In genomic region chr13:68588623-68589022, GRCh38 we compare ENCODE assay signal across 13 cellular contexts.
DNase-seq lines count a peak whose midpoint lies in the region; ATAC-seq, FAIRE-seq and TF ChIP-seq lines count a peak whose summit lies in the region.
"Had no signal": no experiment of that assay in that cellular context is flagged by ENCODE, and none has a peak within 500 bp of the region (broad histone marks: within the 10 kb centered on the region; RNA-seq: fewer than 3 reads in every experiment).

No MANE protein-coding gene starts in this region.

- POLR2A ChIA-PET in GM12878 (lab: Charles Lee), result no interaction called here

- ATAC-seq in GM18873 (IDR thresholded peaks at IDR 0.05; ENCODE audit: low FRiP score, unreplicated experiment) (peak; percentile 99), HG02610 (IDR thresholded peaks at IDR 0.05; ENCODE audit: unreplicated experiment) (peak; percentile 99), HG03469 (IDR thresholded peaks at IDR 0.05; ENCODE audit: unreplicated experiment) (peak; percentile 100), GM12878 (peak; percentile 100)
- ATAC-seq: sciatic nerve had no signal

- H3K9me3 ChIP-seq in GM12878 (replicated peaks; ENCODE audit: control insufficient read depth, insufficient read depth, low read length) (no peaks in the 10 kb centered on the region), GM23248 (ENCODE audit: low read depth) (no peaks in the 10 kb centered on the region)
- H3K9me3 ChIP-seq: left ventricle myocardium inferior had no signal

- H3K36me3 ChIP-seq in GM12878 (ENCODE audit: control insufficient read depth in 2 of 2, insufficient read depth in 2 of 2, low read length in 1 of 2) (no peaks in the 10 kb centered on the region), GM23248 (ENCODE audit: low read depth) (no peaks in the 10 kb centered on the region)
- H3K36me3 ChIP-seq: left ventricle myocardium inferior had no signal

- CTCF ChIA-PET in GM12878 (lab: Yijun Ruan, JAX), result no interaction called here

- H3K79me2 ChIP-seq in GM12878 (ENCODE audit: control insufficient read depth, insufficient read depth, low read length) (no peaks in the 10 kb centered on the region), GM23248 (ENCODE audit: insufficient read depth) (no peaks in the 10 kb centered on the region)

- TF ChIP-seq CTCF in GM12878 (IDR thresholded peaks at IDR 0.05 in 2 of 3, conservative IDR thresholded peaks at IDR 0.05 in 1 of 3; ENCODE audit: control insufficient read depth in 2 of 3, extremely low read depth in 1 of 3, insufficient read depth in 1 of 3, low read depth in 3 of 3, low read length in 3 of 3), result no peak

- TF ChIP-seq EP300 in GM12878 (IDR thresholded peaks at IDR 0.05; ENCODE audit: borderline replicate concordance in 1 of 2, control insufficient read depth in 1 of 2, low read depth in 2 of 2, low read length in 2 of 2), result no peak

- H3K27ac ChIP-seq in GM12878 (ENCODE audit: control insufficient read depth, insufficient read depth), result no peak overlapping the region
- no peak overlapping the region for H3K27ac ChIP-seq in GM23248
- H3K27ac ChIP-seq: left ventricle myocardium inferior had no signal

- H3K4me2 ChIP-seq in GM12878 (ENCODE audit: control insufficient read depth, insufficient read depth) (no peak overlapping the region), GM23248 (ENCODE audit: unreplicated experiment) (no peak overlapping the region)

- FAIRE-seq in GM12878 (lab: Jason Lieb, UNC), result no peak

- H3K9ac ChIP-seq in GM12878 (ENCODE audit: control insufficient read depth, insufficient read depth, low read length) (no peak overlapping the region), GM23248 (no peak overlapping the region)

- peak; percentile 5 for DNase-seq in GM12878 (ENCODE audit: low read depth, low spot score)
- no peak for DNase-seq in NCI-H187 treated with DMSO at 0.1 percent for 48 hours (lab: John Stamatoyannopoulos, UW)
- no peak for DNase-seq in GM23248
- no peak for DNase-seq in ecto neural progenitor cell (ENCODE audit: low spot score)
- no peak for DNase-seq in stimulated activated CD4-positive, alpha-beta T cell treated with anti-CD3 and anti-CD28 coated beads, Interleukin-4, amount 100 ng/mL, for 4 hours
- DNase-seq: activated CD4-positive, CD25-positive, alpha-beta regulatory T cell treated with anti-CD3 and anti-CD28 coated beads, Interleukin-2, amount 50 U/mL, for 72 hours; aorta; left ventricle myocardium inferior; NCI-H446 treated with DMSO at 0.1 percent for 48 hours had no signal

- intact Hi-C loops in GM12878 (cut with micrococcal nuclease; ENCODE audit: unreplicated experiment), result no loop called here

- BruUV-seq in GM12878 (replicated peaks; lab: Mats Ljungman, UMichigan), result no TSS peak

- in situ Hi-C loops in GM12878 (cut with MboI) (no loop called here), GM23248 (cut with MboI) (no loop called here)

- TF ChIP-seq POLR2A in GM12878 (IDR thresholded peaks at IDR 0.05; ENCODE audit: low read depth, low read length), result no peak

- no peaks in the 10 kb centered on the region for H3K4me1 ChIP-seq in GM12878 (ENCODE audit: control insufficient read depth, insufficient read depth, low read length)
- H3K4me1 ChIP-seq in GM23248 (ENCODE audit: insufficient read depth), result no peaks in the 10 kb centered on the region
- H3K4me1 ChIP-seq: left ventricle myocardium inferior had no signal

- WGBS in GM12878 (ENCODE audit: insufficient coverage, insufficient replicate concordance, low lambda C conversion rate, missing lambda C conversion rate), result 1% methylated on average over 4 of the region's 4 CpGs
- 7 to 10% methylated on average over 4 of the region's 4 CpGs for WGBS in GM23248 (ENCODE audit: low coverage in 1 of 2, low lambda C conversion rate in 2 of 2, missing lambda C conversion rate in 2 of 2), 2 experiments

- SMC1A ChIA-PET in GM12878 (lab: Charles Lee; ENCODE audit: uncharacterized antibody, unreplicated experiment), result interaction anchor here (1.1 kb wide), 1 partner anchor 19 kb away, joined by 4 read pairs; no protein-coding TSS in a partner anchor

- no peaks in the 10 kb centered on the region for H3F3A ChIP-seq in GM23248 (ENCODE audit: insufficient read depth)

- TF ChIP-seq RAD21 in GM12878 (IDR thresholded peaks at IDR 0.05; ENCODE audit: insufficient read depth, low read depth, low read length), result no peak

- H4K20me1 ChIP-seq in GM12878 (ENCODE audit: control insufficient read depth, insufficient read depth) (no peaks in the 10 kb centered on the region), GM23248 (ENCODE audit: insufficient read depth) (no peaks in the 10 kb centered on the region)

- H3K9me2 ChIP-seq in GM23248 (ENCODE audit: insufficient read depth), result no peaks in the 10 kb centered on the region

- RAD21 ChIA-PET in GM12878 (lab: Charles Lee; ENCODE audit: unreplicated experiment), result no interaction called here

- H2AFZ ChIP-seq in GM12878 (ENCODE audit: control insufficient read depth, low read depth, low read length) (no peak overlapping the region; the same call in 1 of the 2 replicates), GM23248 (no peak overlapping the region)

- no peaks in the 10 kb centered on the region for H3K27me3 ChIP-seq in GM12878 (replicated peaks in 1 of 2; ENCODE audit: control insufficient read depth in 2 of 2, insufficient read depth in 2 of 2, low read length in 1 of 2)
- no peaks in the 10 kb centered on the region for H3K27me3 ChIP-seq in GM23248 (replicated peaks; ENCODE audit: insufficient read depth)

- H3K4me3 ChIP-seq in GM12878 (no peak overlapping the region), GM23248 (no peak overlapping the region)
- H3K4me3 ChIP-seq: left ventricle myocardium inferior had no signal

TF ChIP-seq in GM12878, 131 proteins besides CTCF, POLR2A, EP300 and RAD21 (continues in another document):
- TF ChIP-seq SMAD1 (IDR thresholded peaks at IDR 0.05; ENCODE audit: low read depth, partially characterized antibody) (no peak), CBFB (IDR thresholded peaks at IDR 0.05; ENCODE audit: low read depth) (no peak), TAF1 (IDR thresholded peaks at IDR 0.05; ENCODE audit: borderline replicate concordance, low read depth, low read length) (no peak), BCL11A (IDR thresholded peaks at IDR 0.05; ENCODE audit: low read depth, low read length) (no peak), ZBTB11 (CRISPR knock-in tag; IDR thresholded peaks at IDR 0.05) (no peak), CHD1 (IDR thresholded peaks at IDR 0.05; ENCODE audit: low read depth, low read length) (no peak), RB1 (IDR thresholded peaks at IDR 0.05; ENCODE audit: borderline replicate concordance) (no peak), EZH2 (IDR thresholded peaks at IDR 0.05; ENCODE audit: borderline replicate concordance, control insufficient read depth, low read depth, low read length) (no peak), BCLAF1 (IDR thresholded peaks at IDR 0.05) (no peak)
